ENCODE assay signal across 1 cellular context in genomic region chr1:108734176-108734865, GRCh38.
TF ChIP-seq lines count a peak whose summit lies in the region.

No MANE protein-coding gene starts in this region.

TF ChIP-seq in GM23338, 12 proteins besides CTCF, POLR2A, EP300 and RAD21 (continued from another document):
- TF ChIP-seq ZNF462 (CRISPR knock-in tag; IDR thresholded peaks at IDR 0.05) (no peak), STAT1 (IDR thresholded peaks at IDR 0.05; ENCODE audit: unreplicated experiment) (no peak), ZNF114 (CRISPR knock-in tag; IDR thresholded peaks at IDR 0.05) (no peak), EZH2phosphoT487 (IDR thresholded peaks at IDR 0.05; ENCODE audit: unreplicated experiment) (no peak), ETS1 (IDR thresholded peaks at IDR 0.05) (no peak), EZH2 (IDR thresholded peaks at IDR 0.05; ENCODE audit: low read depth, unreplicated experiment) (no peak), ZNF331 (CRISPR knock-in tag; IDR thresholded peaks at IDR 0.05; ENCODE audit: low read depth) (no peak), REST (IDR thresholded peaks at IDR 0.05; ENCODE audit: unreplicated experiment) (no peak), JUNB (IDR thresholded peaks at IDR 0.05; ENCODE audit: unreplicated experiment) (no peak), NANOG (IDR thresholded peaks at IDR 0.05; ENCODE audit: borderline replicate concordance) (no peak), POLR2AphosphoS5 (IDR thresholded peaks at IDR 0.05; ENCODE audit: low read depth) (no peak)
